ENCODE assay signal across 3 cellular contexts in the genomic region with DNA sequence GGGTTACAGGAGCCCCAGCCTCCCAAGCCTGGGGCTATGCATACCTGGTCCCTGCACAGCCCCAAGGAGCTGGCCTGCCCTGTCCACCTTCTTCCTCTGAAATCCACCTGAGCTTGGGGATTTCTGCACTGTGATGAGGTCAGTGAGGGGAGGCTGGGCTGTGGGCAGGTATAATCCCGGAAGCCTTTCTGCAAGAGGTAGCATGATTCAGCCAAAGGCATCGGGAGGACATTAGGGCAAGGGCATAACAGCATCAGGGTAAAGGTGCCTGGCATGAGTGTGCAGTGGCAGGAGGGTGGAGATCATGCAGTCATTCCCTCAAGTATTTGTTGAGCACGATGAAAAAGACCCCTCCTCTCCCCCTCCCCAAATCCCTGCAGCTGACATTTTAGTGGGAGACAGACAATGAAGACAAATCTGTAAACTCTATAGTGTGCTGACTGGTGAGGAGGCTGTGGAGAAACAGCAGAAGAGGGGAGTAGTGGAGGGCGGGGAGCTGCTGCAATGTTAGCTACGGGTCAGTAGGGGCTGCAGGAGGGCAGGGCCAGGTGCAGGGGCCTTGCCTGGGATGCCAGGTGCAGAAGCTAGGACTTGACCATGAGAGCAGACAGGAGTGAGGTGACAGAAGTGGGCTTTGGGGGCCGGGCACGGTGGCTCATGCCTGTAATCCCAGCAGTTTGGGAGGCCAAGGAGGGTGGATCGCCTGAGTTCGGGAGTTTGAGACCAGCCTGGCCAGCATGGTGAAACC.
A peak's percentile ranks its signal among the peaks of the same experiment; 100 is the strongest.
TF ChIP-seq lines count a peak whose summit lies in the region.

No MANE protein-coding gene starts in this region.

TF ChIP-seq in GM23338, 12 proteins besides CTCF, POLR2A, EP300 and RAD21 (continued from another document):
- TF ChIP-seq, protein P1, sequence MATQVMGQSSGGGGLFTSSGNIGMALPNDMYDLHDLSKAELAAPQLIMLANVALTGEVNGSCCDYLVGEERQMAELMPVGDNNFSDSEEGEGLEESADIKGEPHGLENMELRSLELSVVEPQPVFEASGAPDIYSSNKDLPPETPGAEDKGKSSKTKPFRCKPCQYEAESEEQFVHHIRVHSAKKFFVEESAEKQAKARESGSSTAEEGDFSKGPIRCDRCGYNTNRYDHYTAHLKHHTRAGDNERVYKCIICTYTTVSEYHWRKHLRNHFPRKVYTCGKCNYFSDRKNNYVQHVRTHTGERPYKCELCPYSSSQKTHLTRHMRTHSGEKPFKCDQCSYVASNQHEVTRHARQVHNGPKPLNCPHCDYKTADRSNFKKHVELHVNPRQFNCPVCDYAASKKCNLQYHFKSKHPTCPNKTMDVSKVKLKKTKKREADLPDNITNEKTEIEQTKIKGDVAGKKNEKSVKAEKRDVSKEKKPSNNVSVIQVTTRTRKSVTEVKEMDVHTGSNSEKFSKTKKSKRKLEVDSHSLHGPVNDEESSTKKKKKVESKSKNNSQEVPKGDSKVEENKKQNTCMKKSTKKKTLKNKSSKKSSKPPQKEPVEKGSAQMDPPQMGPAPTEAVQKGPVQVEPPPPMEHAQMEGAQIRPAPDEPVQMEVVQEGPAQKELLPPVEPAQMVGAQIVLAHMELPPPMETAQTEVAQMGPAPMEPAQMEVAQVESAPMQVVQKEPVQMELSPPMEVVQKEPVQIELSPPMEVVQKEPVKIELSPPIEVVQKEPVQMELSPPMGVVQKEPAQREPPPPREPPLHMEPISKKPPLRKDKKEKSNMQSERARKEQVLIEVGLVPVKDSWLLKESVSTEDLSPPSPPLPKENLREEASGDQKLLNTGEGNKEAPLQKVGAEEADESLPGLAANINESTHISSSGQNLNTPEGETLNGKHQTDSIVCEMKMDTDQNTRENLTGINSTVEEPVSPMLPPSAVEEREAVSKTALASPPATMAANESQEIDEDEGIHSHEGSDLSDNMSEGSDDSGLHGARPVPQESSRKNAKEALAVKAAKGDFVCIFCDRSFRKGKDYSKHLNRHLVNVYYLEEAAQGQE (IDR thresholded peaks at IDR 0.05; ENCODE audit: unreplicated experiment), result no peak
- TF ChIP-seq POLR2AphosphoS5 (IDR thresholded peaks at IDR 0.05; ENCODE audit: low read depth), result no peak
- TF ChIP-seq JUNB (IDR thresholded peaks at IDR 0.05; ENCODE audit: unreplicated experiment), result no peak
- TF ChIP-seq STAT1 (IDR thresholded peaks at IDR 0.05; ENCODE audit: unreplicated experiment), result no peak
- TF ChIP-seq, protein P2, sequence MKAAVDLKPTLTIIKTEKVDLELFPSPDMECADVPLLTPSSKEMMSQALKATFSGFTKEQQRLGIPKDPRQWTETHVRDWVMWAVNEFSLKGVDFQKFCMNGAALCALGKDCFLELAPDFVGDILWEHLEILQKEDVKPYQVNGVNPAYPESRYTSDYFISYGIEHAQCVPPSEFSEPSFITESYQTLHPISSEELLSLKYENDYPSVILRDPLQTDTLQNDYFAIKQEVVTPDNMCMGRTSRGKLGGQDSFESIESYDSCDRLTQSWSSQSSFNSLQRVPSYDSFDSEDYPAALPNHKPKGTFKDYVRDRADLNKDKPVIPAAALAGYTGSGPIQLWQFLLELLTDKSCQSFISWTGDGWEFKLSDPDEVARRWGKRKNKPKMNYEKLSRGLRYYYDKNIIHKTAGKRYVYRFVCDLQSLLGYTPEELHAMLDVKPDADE (IDR thresholded peaks at IDR 0.05), result no peak
- no peak for TF ChIP-seq ZNF114 (CRISPR knock-in tag; IDR thresholded peaks at IDR 0.05)

TF ChIP-seq in GM12878, 131 proteins besides CTCF, POLR2A, EP300 and RAD21 (continued from another document):
- TF ChIP-seq, protein P3, sequence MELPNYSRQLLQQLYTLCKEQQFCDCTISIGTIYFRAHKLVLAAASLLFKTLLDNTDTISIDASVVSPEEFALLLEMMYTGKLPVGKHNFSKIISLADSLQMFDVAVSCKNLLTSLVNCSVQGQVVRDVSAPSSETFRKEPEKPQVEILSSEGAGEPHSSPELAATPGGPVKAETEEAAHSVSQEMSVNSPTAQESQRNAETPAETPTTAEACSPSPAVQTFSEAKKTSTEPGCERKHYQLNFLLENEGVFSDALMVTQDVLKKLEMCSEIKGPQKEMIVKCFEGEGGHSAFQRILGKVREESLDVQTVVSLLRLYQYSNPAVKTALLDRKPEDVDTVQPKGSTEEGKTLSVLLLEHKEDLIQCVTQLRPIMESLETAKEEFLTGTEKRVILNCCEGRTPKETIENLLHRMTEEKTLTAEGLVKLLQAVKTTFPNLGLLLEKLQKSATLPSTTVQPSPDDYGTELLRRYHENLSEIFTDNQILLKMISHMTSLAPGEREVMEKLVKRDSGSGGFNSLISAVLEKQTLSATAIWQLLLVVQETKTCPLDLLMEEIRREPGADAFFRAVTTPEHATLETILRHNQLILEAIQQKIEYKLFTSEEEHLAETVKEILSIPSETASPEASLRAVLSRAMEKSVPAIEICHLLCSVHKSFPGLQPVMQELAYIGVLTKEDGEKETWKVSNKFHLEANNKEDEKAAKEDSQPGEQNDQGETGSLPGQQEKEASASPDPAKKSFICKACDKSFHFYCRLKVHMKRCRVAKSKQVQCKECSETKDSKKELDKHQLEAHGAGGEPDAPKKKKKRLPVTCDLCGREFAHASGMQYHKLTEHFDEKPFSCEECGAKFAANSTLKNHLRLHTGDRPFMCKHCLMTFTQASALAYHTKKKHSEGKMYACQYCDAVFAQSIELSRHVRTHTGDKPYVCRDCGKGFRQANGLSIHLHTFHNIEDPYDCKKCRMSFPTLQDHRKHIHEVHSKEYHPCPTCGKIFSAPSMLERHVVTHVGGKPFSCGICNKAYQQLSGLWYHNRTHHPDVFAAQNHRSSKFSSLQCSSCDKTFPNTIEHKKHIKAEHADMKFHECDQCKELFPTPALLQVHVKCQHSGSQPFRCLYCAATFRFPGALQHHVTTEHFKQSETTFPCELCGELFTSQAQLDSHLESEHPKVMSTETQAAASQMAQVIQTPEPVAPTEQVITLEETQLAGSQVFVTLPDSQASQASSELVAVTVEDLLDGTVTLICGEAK (IDR thresholded peaks at IDR 0.05; ENCODE audit: borderline replicate concordance), result no peak
- TF ChIP-seq LARP7 (IDR thresholded peaks at IDR 0.05), result no peak
- TF ChIP-seq SREBF2 (IDR thresholded peaks at IDR 0.05; ENCODE audit: low read length), result no peak
- TF ChIP-seq TCF12 (IDR thresholded peaks at IDR 0.05; ENCODE audit: low read depth, low read length), result no peak

TF ChIP-seq in HepG2, 621 proteins besides CTCF, POLR2A, EP300 and RAD21 (continued from another document):
- TF ChIP-seq, protein P4, sequence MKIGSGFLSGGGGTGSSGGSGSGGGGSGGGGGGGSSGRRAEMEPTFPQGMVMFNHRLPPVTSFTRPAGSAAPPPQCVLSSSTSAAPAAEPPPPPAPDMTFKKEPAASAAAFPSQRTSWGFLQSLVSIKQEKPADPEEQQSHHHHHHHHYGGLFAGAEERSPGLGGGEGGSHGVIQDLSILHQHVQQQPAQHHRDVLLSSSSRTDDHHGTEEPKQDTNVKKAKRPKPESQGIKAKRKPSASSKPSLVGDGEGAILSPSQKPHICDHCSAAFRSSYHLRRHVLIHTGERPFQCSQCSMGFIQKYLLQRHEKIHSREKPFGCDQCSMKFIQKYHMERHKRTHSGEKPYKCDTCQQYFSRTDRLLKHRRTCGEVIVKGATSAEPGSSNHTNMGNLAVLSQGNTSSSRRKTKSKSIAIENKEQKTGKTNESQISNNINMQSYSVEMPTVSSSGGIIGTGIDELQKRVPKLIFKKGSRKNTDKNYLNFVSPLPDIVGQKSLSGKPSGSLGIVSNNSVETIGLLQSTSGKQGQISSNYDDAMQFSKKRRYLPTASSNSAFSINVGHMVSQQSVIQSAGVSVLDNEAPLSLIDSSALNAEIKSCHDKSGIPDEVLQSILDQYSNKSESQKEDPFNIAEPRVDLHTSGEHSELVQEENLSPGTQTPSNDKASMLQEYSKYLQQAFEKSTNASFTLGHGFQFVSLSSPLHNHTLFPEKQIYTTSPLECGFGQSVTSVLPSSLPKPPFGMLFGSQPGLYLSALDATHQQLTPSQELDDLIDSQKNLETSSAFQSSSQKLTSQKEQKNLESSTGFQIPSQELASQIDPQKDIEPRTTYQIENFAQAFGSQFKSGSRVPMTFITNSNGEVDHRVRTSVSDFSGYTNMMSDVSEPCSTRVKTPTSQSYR (CRISPR knock-in tag; IDR thresholded peaks at IDR 0.05; ENCODE audit: borderline replicate concordance), result no peak
- TF ChIP-seq, protein P5, sequence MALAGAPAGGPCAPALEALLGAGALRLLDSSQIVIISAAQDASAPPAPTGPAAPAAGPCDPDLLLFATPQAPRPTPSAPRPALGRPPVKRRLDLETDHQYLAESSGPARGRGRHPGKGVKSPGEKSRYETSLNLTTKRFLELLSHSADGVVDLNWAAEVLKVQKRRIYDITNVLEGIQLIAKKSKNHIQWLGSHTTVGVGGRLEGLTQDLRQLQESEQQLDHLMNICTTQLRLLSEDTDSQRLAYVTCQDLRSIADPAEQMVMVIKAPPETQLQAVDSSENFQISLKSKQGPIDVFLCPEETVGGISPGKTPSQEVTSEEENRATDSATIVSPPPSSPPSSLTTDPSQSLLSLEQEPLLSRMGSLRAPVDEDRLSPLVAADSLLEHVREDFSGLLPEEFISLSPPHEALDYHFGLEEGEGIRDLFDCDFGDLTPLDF (CRISPR knock-in tag; IDR thresholded peaks at IDR 0.05), result no peak
- TF ChIP-seq SALL1 (CRISPR knock-in tag; IDR thresholded peaks at IDR 0.05), result 0 out of 2 replicates have a peak, but pooled peaks have one; percentile 22
- no peak for TF ChIP-seq CENPT (CRISPR knock-in tag; IDR thresholded peaks at IDR 0.05; ENCODE audit: low read depth)
- TF ChIP-seq, protein P6, sequence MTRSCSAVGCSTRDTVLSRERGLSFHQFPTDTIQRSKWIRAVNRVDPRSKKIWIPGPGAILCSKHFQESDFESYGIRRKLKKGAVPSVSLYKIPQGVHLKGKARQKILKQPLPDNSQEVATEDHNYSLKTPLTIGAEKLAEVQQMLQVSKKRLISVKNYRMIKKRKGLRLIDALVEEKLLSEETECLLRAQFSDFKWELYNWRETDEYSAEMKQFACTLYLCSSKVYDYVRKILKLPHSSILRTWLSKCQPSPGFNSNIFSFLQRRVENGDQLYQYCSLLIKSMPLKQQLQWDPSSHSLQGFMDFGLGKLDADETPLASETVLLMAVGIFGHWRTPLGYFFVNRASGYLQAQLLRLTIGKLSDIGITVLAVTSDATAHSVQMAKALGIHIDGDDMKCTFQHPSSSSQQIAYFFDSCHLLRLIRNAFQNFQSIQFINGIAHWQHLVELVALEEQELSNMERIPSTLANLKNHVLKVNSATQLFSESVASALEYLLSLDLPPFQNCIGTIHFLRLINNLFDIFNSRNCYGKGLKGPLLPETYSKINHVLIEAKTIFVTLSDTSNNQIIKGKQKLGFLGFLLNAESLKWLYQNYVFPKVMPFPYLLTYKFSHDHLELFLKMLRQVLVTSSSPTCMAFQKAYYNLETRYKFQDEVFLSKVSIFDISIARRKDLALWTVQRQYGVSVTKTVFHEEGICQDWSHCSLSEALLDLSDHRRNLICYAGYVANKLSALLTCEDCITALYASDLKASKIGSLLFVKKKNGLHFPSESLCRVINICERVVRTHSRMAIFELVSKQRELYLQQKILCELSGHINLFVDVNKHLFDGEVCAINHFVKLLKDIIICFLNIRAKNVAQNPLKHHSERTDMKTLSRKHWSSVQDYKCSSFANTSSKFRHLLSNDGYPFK (CRISPR knock-in tag; IDR thresholded peaks at IDR 0.05; ENCODE audit: borderline replicate concordance), result peak; percentile 20; the same call in 1 of the 2 replicates
- TF ChIP-seq, protein P7, sequence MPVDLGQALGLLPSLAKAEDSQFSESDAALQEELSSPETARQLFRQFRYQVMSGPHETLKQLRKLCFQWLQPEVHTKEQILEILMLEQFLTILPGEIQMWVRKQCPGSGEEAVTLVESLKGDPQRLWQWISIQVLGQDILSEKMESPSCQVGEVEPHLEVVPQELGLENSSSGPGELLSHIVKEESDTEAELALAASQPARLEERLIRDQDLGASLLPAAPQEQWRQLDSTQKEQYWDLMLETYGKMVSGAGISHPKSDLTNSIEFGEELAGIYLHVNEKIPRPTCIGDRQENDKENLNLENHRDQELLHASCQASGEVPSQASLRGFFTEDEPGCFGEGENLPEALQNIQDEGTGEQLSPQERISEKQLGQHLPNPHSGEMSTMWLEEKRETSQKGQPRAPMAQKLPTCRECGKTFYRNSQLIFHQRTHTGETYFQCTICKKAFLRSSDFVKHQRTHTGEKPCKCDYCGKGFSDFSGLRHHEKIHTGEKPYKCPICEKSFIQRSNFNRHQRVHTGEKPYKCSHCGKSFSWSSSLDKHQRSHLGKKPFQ (CRISPR knock-in tag; IDR thresholded peaks at IDR 0.05; ENCODE audit: insufficient replicate concordance), result no peak
- TF ChIP-seq ZNF605 (CRISPR knock-in tag; IDR thresholded peaks at IDR 0.05), result peak; percentile 50; the same call in 1 of the 2 replicates
- TF ChIP-seq ZNF234 (CRISPR knock-in tag; conservative IDR thresholded peaks at IDR 0.05), result no peak
- TF ChIP-seq GTF3A (CRISPR knock-in tag; conservative IDR thresholded peaks at IDR 0.05), result no peak
- TF ChIP-seq SAFB2 (CRISPR knock-in tag; IDR thresholded peaks at IDR 0.05; ENCODE audit: borderline replicate concordance, low read depth), result no peak
- no peak for TF ChIP-seq KDM6A (CRISPR knock-in tag; IDR thresholded peaks at IDR 0.05; ENCODE audit: low read depth)
- no peak for TF ChIP-seq ZNF282 (IDR thresholded peaks at IDR 0.05; ENCODE audit: partially characterized antibody)
- TF ChIP-seq DNMT1 (CRISPR knock-in tag; IDR thresholded peaks at IDR 0.05), result 0 out of 2 replicates have a peak, but pooled peaks have one; percentile 24
- no peak for TF ChIP-seq ZMAT3 (CRISPR knock-in tag; conservative IDR thresholded peaks at IDR 0.05)
- no peak for TF ChIP-seq TBX2 (CRISPR knock-in tag; IDR thresholded peaks at IDR 0.05; ENCODE audit: borderline replicate concordance)
